ENCODE assay signal across 1 cellular context in genomic region chr4:9704126-9704525, GRCh38.
A peak's percentile ranks its signal among the peaks of the same experiment; 100 is the strongest.
TF ChIP-seq lines count a peak whose summit lies in the region.

No MANE protein-coding gene starts in this region.

TF ChIP-seq in K562, 482 proteins besides CTCF, POLR2A, EP300 and RAD21:
- TF ChIP-seq, protein P1, sequence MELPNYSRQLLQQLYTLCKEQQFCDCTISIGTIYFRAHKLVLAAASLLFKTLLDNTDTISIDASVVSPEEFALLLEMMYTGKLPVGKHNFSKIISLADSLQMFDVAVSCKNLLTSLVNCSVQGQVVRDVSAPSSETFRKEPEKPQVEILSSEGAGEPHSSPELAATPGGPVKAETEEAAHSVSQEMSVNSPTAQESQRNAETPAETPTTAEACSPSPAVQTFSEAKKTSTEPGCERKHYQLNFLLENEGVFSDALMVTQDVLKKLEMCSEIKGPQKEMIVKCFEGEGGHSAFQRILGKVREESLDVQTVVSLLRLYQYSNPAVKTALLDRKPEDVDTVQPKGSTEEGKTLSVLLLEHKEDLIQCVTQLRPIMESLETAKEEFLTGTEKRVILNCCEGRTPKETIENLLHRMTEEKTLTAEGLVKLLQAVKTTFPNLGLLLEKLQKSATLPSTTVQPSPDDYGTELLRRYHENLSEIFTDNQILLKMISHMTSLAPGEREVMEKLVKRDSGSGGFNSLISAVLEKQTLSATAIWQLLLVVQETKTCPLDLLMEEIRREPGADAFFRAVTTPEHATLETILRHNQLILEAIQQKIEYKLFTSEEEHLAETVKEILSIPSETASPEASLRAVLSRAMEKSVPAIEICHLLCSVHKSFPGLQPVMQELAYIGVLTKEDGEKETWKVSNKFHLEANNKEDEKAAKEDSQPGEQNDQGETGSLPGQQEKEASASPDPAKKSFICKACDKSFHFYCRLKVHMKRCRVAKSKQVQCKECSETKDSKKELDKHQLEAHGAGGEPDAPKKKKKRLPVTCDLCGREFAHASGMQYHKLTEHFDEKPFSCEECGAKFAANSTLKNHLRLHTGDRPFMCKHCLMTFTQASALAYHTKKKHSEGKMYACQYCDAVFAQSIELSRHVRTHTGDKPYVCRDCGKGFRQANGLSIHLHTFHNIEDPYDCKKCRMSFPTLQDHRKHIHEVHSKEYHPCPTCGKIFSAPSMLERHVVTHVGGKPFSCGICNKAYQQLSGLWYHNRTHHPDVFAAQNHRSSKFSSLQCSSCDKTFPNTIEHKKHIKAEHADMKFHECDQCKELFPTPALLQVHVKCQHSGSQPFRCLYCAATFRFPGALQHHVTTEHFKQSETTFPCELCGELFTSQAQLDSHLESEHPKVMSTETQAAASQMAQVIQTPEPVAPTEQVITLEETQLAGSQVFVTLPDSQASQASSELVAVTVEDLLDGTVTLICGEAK (IDR thresholded peaks at IDR 0.05): peak; percentile 87
- TF ChIP-seq, protein P1 (CRISPR knock-in tag; IDR thresholded peaks at IDR 0.05): peak; percentile 76
